Comparison of ENCODE assay signal across 26 cellular contexts in genomic region chr5:5371005-5371404, GRCh38.
"Had no signal": no experiment of that assay in that cellular context is flagged by ENCODE, and none has a peak within 500 bp of the region (broad histone marks: within the 10 kb centered on the region; RNA-seq: fewer than 3 reads in every experiment).

No MANE protein-coding gene starts in this region.

- H3K27ac ChIP-seq: epithelial cell of prostate, esophagus squamous epithelium, gastrocnemius medialis, heart right ventricle, left lung, lower lobe of right lung had no signal

- DNase-seq: cortex of kidney; effector CD8-positive, alpha-beta T cell; effector memory CD8-positive, alpha-beta T cell; endodermal cell; erythroblast; esophagus squamous epithelium; foreskin fibroblast; foreskin melanocyte; gastrocnemius medialis; glutamatergic neuron; head of caudate nucleus; heart right ventricle; hippocampal formation; left cardiac atrium; left lung; left ventricle myocardium superior; lower lobe of right lung; mesenchymal stem cell; mucosa of descending colon; naive B cell; naive thymus-derived CD8-positive, alpha-beta T cell had no signal

- H3K9me3 ChIP-seq: esophagus squamous epithelium, gastrocnemius medialis, heart right ventricle, left lung, lower lobe of right lung, mucosa of descending colon had no signal

- H3K4me1 ChIP-seq: gastrocnemius medialis, left lung had no signal

- FAIRE-seq: endometrium, islet of Langerhans, keratinocyte had no signal

- H3K36me3 ChIP-seq: esophagus squamous epithelium, gastrocnemius medialis, heart right ventricle, left lung, lower lobe of right lung had no signal

- H3K27me3 ChIP-seq: esophagus squamous epithelium, gastrocnemius medialis, heart right ventricle, left lung had no signal

- ATAC-seq: effector memory CD8-positive, alpha-beta T cell; esophagus mucosa; gastrocnemius medialis; heart right ventricle; left cardiac atrium; left lung; left ventricle myocardium superior; lower lobe of right lung; mucosa of descending colon; naive thymus-derived CD8-positive, alpha-beta T cell had no signal

- H3K4me3 ChIP-seq: esophagus squamous epithelium, gastrocnemius medialis, heart right ventricle, left lung, lower lobe of right lung, mucosa of descending colon had no signal
